ENCODE assay signal across 8 cellular contexts in genomic region chr12:28253175-28253641, GRCh38.
DNase-seq lines count a peak whose midpoint lies in the region; ATAC-seq and TF ChIP-seq lines count a peak whose summit lies in the region.

No MANE protein-coding gene starts in this region.

- no peaks in the 10 kb centered on the region for H3K27me3 Mint-ChIP-seq in progenitor cell of endocrine pancreas

- no peak overlapping the region for H3K27ac ChIP-seq in spleen

- TF ChIP-seq CTCF in progenitor cell of endocrine pancreas (IDR thresholded peaks at IDR 0.05; ENCODE audit: unreplicated experiment) (no peak), spleen (IDR thresholded peaks at IDR 0.05 in 8 of 11, conservative IDR thresholded peaks at IDR 0.05 in 3 of 11) (no peak)

- ATAC-seq in GM19351 (IDR thresholded peaks at IDR 0.05; ENCODE audit: unreplicated experiment) (peak; percentile 97), HG03175 (IDR thresholded peaks at IDR 0.05; ENCODE audit: unreplicated experiment) (peak; percentile 92)

- no peaks in the 10 kb centered on the region for H3K27me3 ChIP-seq in spleen (replicated peaks in 1 of 7)

- H3K4me3 Mint-ChIP-seq in progenitor cell of endocrine pancreas (ENCODE audit: low read depth) = no peak overlapping the region

- intact Hi-C loops in spleen (cut with DNase I; ENCODE audit: low total_unique reads) = no loop called here

- H3K36me3 Mint-ChIP-seq in progenitor cell of endocrine pancreas (ENCODE audit: insufficient read depth) = no peaks in the 10 kb centered on the region

- H3K9me3 ChIP-seq in spleen = no peaks in the 10 kb centered on the region

- 71 to 85% (median 80%) methylated on average over 3 of the region's 3 CpGs for WGBS in spleen, 5 donors

- peak; percentile 69 to 77 for DNase-seq in activated T-cell treated with anti-CD3 and anti-CD28 coated beads, Interleukin-2, amount 50 U/mL, for 48 hours
- peak; percentile 64 for DNase-seq in stimulated activated CD4-positive, alpha-beta T cell treated with anti-CD3 and anti-CD28 coated beads, Interleukin-4, amount 100 ng/mL, for 24 hours
- DNase-seq in GF-D8 (lab: John Stamatoyannopoulos, UW) = no peak
- DNase-seq in progenitor cell of endocrine pancreas (ENCODE audit: low spot score, unreplicated experiment) = no peak
- no peak for DNase-seq in NCI-H2196 treated with DMSO at 0.1 percent for 48 hours (lab: John Stamatoyannopoulos, UW; ENCODE audit: unreplicated experiment)
- DNase-seq in spleen = no peak

- H3K9me3 Mint-ChIP-seq in progenitor cell of endocrine pancreas (ENCODE audit: low read depth) = peaks cover 4% of the 10 kb centered on the region

- H3K4me1 ChIP-seq in spleen = peaks cover 0 to 30% (median 20%) of the 10 kb centered on the region in 6 donors

- no peak overlapping the region for H3K27ac Mint-ChIP-seq in progenitor cell of endocrine pancreas

- peaks cover 9% of the 10 kb centered on the region for H3K4me1 Mint-ChIP-seq in progenitor cell of endocrine pancreas (ENCODE audit: low read depth)

- TF ChIP-seq POLR2A in spleen (IDR thresholded peaks at IDR 0.05) = no peak

- H3K36me3 ChIP-seq in spleen = no peaks in the 10 kb centered on the region

- H3K4me3 ChIP-seq in spleen = no peak overlapping the region

Comparison
In these comparisons a context has a peak if more than half of its experiments do, and no peak if none do; other contexts are left out.
1. DNase-seq: peak in activated T-cell treated with anti-CD3 and anti-CD28 coated beads, Interleukin-2, amount 50 U/mL, for 48 hours (2 of 2) and stimulated activated CD4-positive, alpha-beta T cell treated with anti-CD3 and anti-CD28 coated beads, Interleukin-4, amount 100 ng/mL, for 24 hours (single experiment); none in GF-D8 (single experiment), progenitor cell of endocrine pancreas (single experiment), NCI-H2196 treated with DMSO at 0.1 percent for 48 hours (single experiment) and spleen (single experiment).